Comparison of ENCODE assay signal across 10 cellular contexts in the genomic region with DNA sequence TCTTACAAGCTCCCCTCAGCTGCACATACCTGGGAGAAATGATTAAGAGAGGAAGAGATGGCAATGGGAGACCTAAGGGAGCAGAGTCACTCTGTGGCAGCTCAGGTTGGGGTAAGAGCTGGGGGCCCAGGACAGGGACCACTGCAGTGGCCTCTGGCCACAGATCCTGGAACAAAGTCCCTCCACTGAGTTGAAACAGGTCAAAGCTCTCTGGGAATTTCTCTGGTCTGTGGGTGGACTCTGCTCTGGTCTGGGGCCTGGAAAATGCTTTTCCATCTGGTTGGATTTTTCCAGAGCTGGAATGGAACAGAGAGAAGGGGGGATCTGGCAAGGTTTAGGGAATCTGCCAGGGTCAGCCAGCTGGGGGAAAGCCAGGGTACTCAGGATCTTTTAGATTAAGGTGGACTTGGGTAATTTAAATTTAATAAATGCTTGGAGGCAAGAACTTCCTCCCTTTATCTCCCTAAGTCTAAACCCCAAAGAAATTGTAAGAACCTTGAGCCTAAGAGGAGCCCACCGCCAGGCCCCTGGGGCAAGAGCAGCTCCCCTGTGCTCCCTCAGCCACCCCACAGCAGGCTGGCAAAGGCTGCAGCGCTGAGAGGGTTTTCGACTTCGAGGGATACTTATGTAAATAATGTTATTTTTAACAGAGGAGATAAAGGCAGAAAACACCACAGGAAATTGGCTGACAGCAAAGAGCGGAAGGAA. TPM values are rescaled to one million over a fixed set of nuclear protein-coding genes. Genes with fewer than 3 reads are reported as not detected.
DNase-seq lines count a peak whose midpoint lies in the region; ATAC-seq and TF ChIP-seq lines count a peak whose summit lies in the region.
"Had no signal": no experiment of that assay in that cellular context is flagged by ENCODE, and none has a peak within 500 bp of the region (broad histone marks: within the 10 kb centered on the region; RNA-seq: fewer than 3 reads in every experiment).

No MANE protein-coding gene starts in this region.

- peaks cover 0 to 4% (median 3%) of the 10 kb centered on the region in 5 donors for H3K9me3 Mint-ChIP-seq in CD8-positive, alpha-beta memory T cell
- no peaks in the 10 kb centered on the region for H3K9me3 Mint-ChIP-seq in effector memory CD8-positive, alpha-beta T cell
- H3K9me3 Mint-ChIP-seq: activated CD4-positive, alpha-beta T cell treated with anti-CD3 and anti-CD28 coated beads, Interleukin-2, amount 10 ng/mL, durations not matched to agents 24 days and 14 days; stimulated activated naive CD8-positive, alpha-beta T cell treated with anti-CD3 and anti-CD28 coated beads, Interleukin-15, amount 100 ng/mL, for 72 hours had no signal

- POLR2A ChIA-PET in CD8-positive, alpha-beta memory T cell (lab: Charles Lee) = no interaction called here

- peak; percentile 6 for ATAC-seq in effector memory CD8-positive, alpha-beta T cell (replicated peaks)
- ATAC-seq in GM19035 (IDR thresholded peaks at IDR 0.05; ENCODE audit: unreplicated experiment) = no peak

- no peaks in the 10 kb centered on the region for H3K36me3 Mint-ChIP-seq in CD8-positive, alpha-beta memory T cell
- H3K36me3 Mint-ChIP-seq in effector memory CD8-positive, alpha-beta T cell (ENCODE audit: insufficient read depth) = peaks cover 26% of the 10 kb centered on the region

- H3K27me3 Mint-ChIP-seq in CD8-positive, alpha-beta memory T cell = peaks cover 90 to 94% of the 10 kb centered on the region in 2 donors
- peaks cover 96 to 100% of the 10 kb centered on the region in 2 donors for H3K27me3 Mint-ChIP-seq in effector memory CD8-positive, alpha-beta T cell

- H3K27me3 ChIP-seq in CD8-positive, alpha-beta memory T cell (ENCODE audit: insufficient read depth, low read length, poor library complexity, severe bottlenecking) = peaks cover 95% of the 10 kb centered on the region
- peaks cover 96% of the 10 kb centered on the region for H3K27me3 ChIP-seq in MM.1S (replicated peaks; ENCODE audit: insufficient read depth, low read length)

- no peak for DNase-seq in CD8-positive, alpha-beta memory T cell
- DNase-seq in MM.1S (no peak), skeletal muscle cell (ENCODE audit: low read depth) (no peak), DMS 273 (lab: John Stamatoyannopoulos, UW; ENCODE audit: unreplicated experiment) (no peak), middle frontal gyrus (ENCODE audit: extremely low spot score, low spot score) (no peak), Ammon's horn (ENCODE audit: low spot score) (no peak)
- no peak for DNase-seq in effector memory CD8-positive, alpha-beta T cell

- peak overlapping the region in 1 of 8 donors; percentile 80 for H3K27ac Mint-ChIP-seq in CD8-positive, alpha-beta memory T cell
- no peak overlapping the region for H3K27ac Mint-ChIP-seq in effector memory CD8-positive, alpha-beta T cell
- H3K27ac Mint-ChIP-seq: activated CD4-positive, alpha-beta T cell treated with anti-CD3 and anti-CD28 coated beads, Interleukin-2, amount 10 ng/mL, durations not matched to agents 24 days and 14 days; stimulated activated naive CD8-positive, alpha-beta T cell treated with anti-CD3 and anti-CD28 coated beads, Interleukin-15, amount 100 ng/mL, for 72 hours had no signal

- H3K4me3 Mint-ChIP-seq in CD8-positive, alpha-beta memory T cell = peak overlapping the region in 6 of 7 donors; percentile 42 to 78 (median 71)
- H3K4me3 Mint-ChIP-seq in effector memory CD8-positive, alpha-beta T cell = peak overlapping the region; percentile 46 to 64

- no peaks in the 10 kb centered on the region for H3K79me2 ChIP-seq in MM.1S (ENCODE audit: low read length)

- peak overlapping the region; percentile 79 for H3K4me2 ChIP-seq in MM.1S (ENCODE audit: low read depth, low read length)

- CTCF ChIA-PET in CD8-positive, alpha-beta memory T cell (lab: Charles Lee) = interaction anchor here (0.7 to 2.0 kb wide), 6 partner anchors 12 to 370 kb away, joined by 3 to 8 read pairs (median 4); partner anchors contain the start of gene HOXC9

- no peak overlapping the region for H2AFZ ChIP-seq in MM.1S (ENCODE audit: low read length)

- no peak overlapping the region for H3K4me3 ChIP-seq in CD8-positive, alpha-beta memory T cell (ENCODE audit: low read length)
- no peak overlapping the region for H3K4me3 ChIP-seq in MM.1S (ENCODE audit: low read length)
- H3K4me3 ChIP-seq in skeletal muscle cell (ENCODE audit: low read depth, low read length) = peak overlapping the region; percentile 71

- no peaks in the 10 kb centered on the region for H3K9me2 ChIP-seq in MM.1S (replicated peaks; ENCODE audit: insufficient read depth, low read length)

- H3K27ac ChIP-seq in CD8-positive, alpha-beta memory T cell (ENCODE audit: low read depth, low read length) = no peak overlapping the region
- H3K27ac ChIP-seq in MM.1S (ENCODE audit: low read length) = no peak overlapping the region

- H3K4me1 Mint-ChIP-seq in CD8-positive, alpha-beta memory T cell = peaks cover 39 to 51% (median 39%) of the 10 kb centered on the region in 3 donors
- peaks cover 46 to 47% of the 10 kb centered on the region in 2 donors for H3K4me1 Mint-ChIP-seq in effector memory CD8-positive, alpha-beta T cell (ENCODE audit: low read depth in 2 of 2)

- no peaks in the 10 kb centered on the region for H3K36me3 ChIP-seq in CD8-positive, alpha-beta memory T cell (ENCODE audit: insufficient read depth, low read length)
- H3K36me3 ChIP-seq in MM.1S (replicated peaks; ENCODE audit: insufficient read depth, low read length) = no peaks in the 10 kb centered on the region

- no peak overlapping the region for H3K9ac ChIP-seq in MM.1S (ENCODE audit: low read length)

- H3K9me3 ChIP-seq in CD8-positive, alpha-beta memory T cell (ENCODE audit: low read length) = no peaks in the 10 kb centered on the region
- H3K9me3 ChIP-seq in MM.1S (replicated peaks; ENCODE audit: insufficient read depth, low read length) = no peaks in the 10 kb centered on the region

- H3K4me1 ChIP-seq in CD8-positive, alpha-beta memory T cell (ENCODE audit: insufficient read depth, low read length) = peaks cover 26% of the 10 kb centered on the region
- H3K4me1 ChIP-seq in MM.1S (ENCODE audit: low read length) = peaks cover 20% of the 10 kb centered on the region; the same call in 1 of the 2 replicates

- TF ChIP-seq CTCF in MM.1S (IDR thresholded peaks at IDR 0.05; ENCODE audit: low read length) = no peak

- 0 out of 2 replicates have a peak, but pooled peaks cover 6% of the 10 kb centered on the region for H3F3A ChIP-seq in MM.1S (ENCODE audit: insufficient read depth, low read length)

- H4K20me1 ChIP-seq in MM.1S (ENCODE audit: insufficient read depth, low read length) = no peaks in the 10 kb centered on the region

RNA-seq across cellular contexts. Expression of gene HOXC10, which starts 3.7 kb away (rescaled TPM):
- total RNA-seq in CD8-positive, alpha-beta memory T cell = not detected
- polyA plus RNA-seq in CD8-positive, alpha-beta memory T cell = not detected
- total RNA-seq: activated CD4-positive, alpha-beta T cell treated with anti-CD3 and anti-CD28 coated beads, Interleukin-2, amount 10 ng/mL, durations not matched to agents 24 days and 14 days had no signal

RNA-seq across cellular contexts. Expression of gene HOXC9, which starts 11.3 kb away (rescaled TPM):
- not detected for total RNA-seq in CD8-positive, alpha-beta memory T cell
- not detected for polyA plus RNA-seq in CD8-positive, alpha-beta memory T cell
- total RNA-seq: activated CD4-positive, alpha-beta T cell treated with anti-CD3 and anti-CD28 coated beads, Interleukin-2, amount 10 ng/mL, durations not matched to agents 24 days and 14 days had no signal

RNA-seq across cellular contexts. Expression of gene HOTAIR, which starts 13.9 kb away (rescaled TPM):
- total RNA-seq in CD8-positive, alpha-beta memory T cell = not detected
- polyA plus RNA-seq in CD8-positive, alpha-beta memory T cell = not detected
- total RNA-seq: activated CD4-positive, alpha-beta T cell treated with anti-CD3 and anti-CD28 coated beads, Interleukin-2, amount 10 ng/mL, durations not matched to agents 24 days and 14 days had no signal

RNA-seq across cellular contexts. Expression of gene HOXC11, which starts 15.7 kb away (rescaled TPM):
- not detected for total RNA-seq in CD8-positive, alpha-beta memory T cell
- not detected for polyA plus RNA-seq in CD8-positive, alpha-beta memory T cell
- total RNA-seq: activated CD4-positive, alpha-beta T cell treated with anti-CD3 and anti-CD28 coated beads, Interleukin-2, amount 10 ng/mL, durations not matched to agents 24 days and 14 days had no signal

RNA-seq across cellular contexts. Expression of gene HOXC8, which starts 20.1 kb away (rescaled TPM):
- total RNA-seq in CD8-positive, alpha-beta memory T cell = not detected
- polyA plus RNA-seq in CD8-positive, alpha-beta memory T cell = not detected
- total RNA-seq: activated CD4-positive, alpha-beta T cell treated with anti-CD3 and anti-CD28 coated beads, Interleukin-2, amount 10 ng/mL, durations not matched to agents 24 days and 14 days had no signal
